Comparison of ENCODE assay signal across 8 cellular contexts in the genomic region with DNA sequence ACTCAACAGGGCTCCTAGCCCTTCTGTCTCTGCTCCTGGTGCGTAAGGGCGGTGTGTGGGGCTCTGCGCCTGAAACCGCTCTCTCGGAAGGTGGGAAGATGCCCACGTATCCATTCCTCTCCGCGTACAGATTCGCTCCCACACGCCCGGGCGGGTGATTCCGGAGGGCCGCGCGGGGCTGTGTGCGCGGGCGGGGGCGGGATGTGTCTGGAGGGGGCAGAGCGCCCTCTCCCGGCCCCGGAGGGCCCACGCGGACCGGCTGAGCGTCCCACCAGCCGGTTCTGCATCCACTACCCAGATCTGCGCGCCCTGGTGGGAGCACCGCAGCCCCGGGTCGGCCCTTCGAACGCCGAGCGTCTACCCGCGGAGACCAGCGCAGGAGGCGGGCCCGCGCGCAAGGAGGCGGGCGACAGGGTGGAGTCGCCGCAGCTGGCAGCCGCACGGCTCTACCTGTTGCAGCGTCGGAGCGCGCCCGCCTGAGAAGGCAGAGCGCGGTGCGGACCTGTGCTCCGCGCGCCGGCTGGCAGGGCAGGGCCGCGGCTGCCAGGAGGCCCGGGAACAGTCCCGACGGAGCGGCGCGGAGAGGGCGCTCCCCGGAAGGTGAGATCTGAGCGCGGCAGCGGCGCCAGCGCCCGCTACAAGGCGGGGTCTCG. TPM values are rescaled to one million over a fixed set of nuclear protein-coding genes. Genes with fewer than 3 reads are reported as not detected.
A peak's percentile ranks its signal among the peaks of the same experiment; 100 is the strongest.
DNase-seq lines count a peak whose midpoint lies in the region; ATAC-seq and TF ChIP-seq lines count a peak whose summit lies in the region.

No MANE protein-coding gene starts in this region.

- peaks cover 0 to 31% (median 26%) of the 10 kb centered on the region in 4 donors for H3K4me1 ChIP-seq in tibial nerve

- no peak for TF ChIP-seq POLR2A in tibial nerve (IDR thresholded peaks at IDR 0.05)

- POLR2A ChIA-PET in AG04450 (lab: Yijun Ruan, JAX): no interaction called here

- CTCF ChIA-PET in AG04450 (lab: Charles Lee): interaction anchor here (1.0 to 1.1 kb wide), 3 partner anchors 65 to 88 kb away, joined by 3 to 9 read pairs (median 5); no protein-coding TSS in a partner anchor

- H3K27me3 ChIP-seq in AG04450 (ENCODE audit: control insufficient read depth, insufficient read depth, low read length) (peaks cover 61% of the 10 kb centered on the region), tibial nerve (peaks cover 0 to 72% of the 10 kb centered on the region in 2 donors)

- H3K27ac ChIP-seq in AG04450 (ENCODE audit: low read depth, low read length): no peak overlapping the region
- H3K27ac ChIP-seq in tibial nerve: no peak overlapping the region

- TF ChIP-seq CTCF in AG04450 (IDR thresholded peaks at IDR 0.05; ENCODE audit: low read depth, low read length) (peak; percentile 53), tibial nerve (IDR thresholded peaks at IDR 0.05) (peak in 3 of 5 experiments; percentile 16 to 25 (median 24))

- ATAC-seq in GM18517 (IDR thresholded peaks at IDR 0.05; ENCODE audit: unreplicated experiment) (peak; percentile 54), HG03095 (IDR thresholded peaks at IDR 0.05; ENCODE audit: unreplicated experiment) (peak; percentile 69)

- TF ChIP-seq EP300 in tibial nerve (IDR thresholded peaks at IDR 0.05): no peak

- H3K9me3 ChIP-seq in AG04450 (ENCODE audit: control insufficient read depth, insufficient read depth, low read length) (no peaks in the 10 kb centered on the region), tibial nerve (no peaks in the 10 kb centered on the region)

- DNase-seq in AG04450 (ENCODE audit: low read depth, low spot score): no peak
- peak; percentile 52 for DNase-seq in NCI-H524 treated with DMSO at 0.1 percent for 48 hours (lab: John Stamatoyannopoulos, UW)
- peak; percentile 23 for DNase-seq in activated T-helper 9 cell treated with anti-CD3 and anti-CD28 coated beads, Interleukin-2, amount 50 U/mL, for 16 hours (ENCODE audit: low read depth)
- peak; percentile 77 for DNase-seq in globus pallidus (ENCODE audit: low spot score)
- DNase-seq in occipital lobe (lab: John Stamatoyannopoulos, UW): peak; percentile 39
- no peak for DNase-seq in tibial nerve (ENCODE audit: low spot score in 2 of 2)

- no peaks in the 10 kb centered on the region for H3K36me3 ChIP-seq in tibial nerve

- WGBS in tibial nerve, 2 donors: 0 to 2% methylated on average over 36 to 48 of the region's 80 CpGs

- peak overlapping the region; percentile 61 for H3K4me3 ChIP-seq in AG04450 (ENCODE audit: low read depth, low read length)
- H3K4me3 ChIP-seq in tibial nerve: peak overlapping the region; percentile 13 to 51 (median 30)

RNA-seq across cellular contexts. Expression of gene KCNK13, which starts 1.4 kb away (rescaled TPM):
- not detected in 2 replicates for polyA plus RNA-seq in AG04450 (2011; rRNA removed)
- polyA minus RNA-seq in AG04450 (2011; rRNA and poly(A)+ RNA removed): not detected in 2 replicates
- total RNA-seq in occipital lobe (1.2 TPM), tibial nerve (1 to 10 TPM in 1 of 4 donors, under 1 TPM in 3; 0.20 to 3.6 (median 0.53) TPM)

Comparison
In these comparisons a context has a peak if more than half of its experiments do, and no peak if none do; other contexts are left out.
1. DNase-seq: peak in NCI-H524 treated with DMSO at 0.1 percent for 48 hours (single experiment), activated T-helper 9 cell treated with anti-CD3 and anti-CD28 coated beads, Interleukin-2, amount 50 U/mL, for 16 hours (single experiment), globus pallidus (single experiment) and occipital lobe (single experiment); none in AG04450 (single experiment) and tibial nerve (0 of 2).